18 cellular contexts compared by ENCODE assay signal in the genomic region with DNA sequence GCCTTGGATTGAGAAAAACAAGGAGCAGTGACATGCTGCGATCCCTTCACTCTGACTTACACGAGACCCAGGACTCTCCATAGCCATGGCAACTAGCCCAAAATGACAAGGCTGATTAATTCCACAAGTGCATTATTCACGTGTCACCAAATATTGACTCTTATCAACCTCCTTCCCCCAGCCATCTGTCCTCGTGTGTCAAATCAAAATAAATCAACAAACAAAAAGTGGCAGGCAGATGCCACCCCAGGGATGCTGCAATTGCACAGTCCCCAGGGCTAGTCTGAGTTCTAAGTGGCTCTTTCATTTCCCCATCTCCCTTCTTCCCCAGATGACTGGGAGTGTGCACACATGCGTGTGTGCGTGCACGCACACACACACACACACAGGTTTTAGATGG.
DNase-seq lines count a peak whose midpoint lies in the region; ATAC-seq lines count a peak whose summit lies in the region.
"Had no signal": no experiment of that assay in that cellular context is flagged by ENCODE, and none has a peak within 500 bp of the region (broad histone marks: within the 10 kb centered on the region; RNA-seq: fewer than 3 reads in every experiment).

No MANE protein-coding gene starts in this region.

- intact Hi-C loops in head of caudate nucleus (cut with DNase I), result no loop called here

- peak; percentile 68 for DNase-seq in DMS79 treated with DMSO at 0.1 percent for 48 hours (lab: John Stamatoyannopoulos, UW)
- DNase-seq in NCI-H146 treated with DMSO at 0.1 percent for 48 hours (lab: John Stamatoyannopoulos, UW; ENCODE audit: unreplicated experiment), result peak; percentile 23
- DNase-seq in NCI-H524 (lab: John Stamatoyannopoulos, UW), result peak; percentile 100
- peak; percentile 34 for DNase-seq in cerebellum (ENCODE audit: low spot score)
- no peak for DNase-seq in globus pallidus (ENCODE audit: low spot score)
- DNase-seq in NCI-H1930 (lab: John Stamatoyannopoulos, UW), result no peak
- DNase-seq in head of caudate nucleus, result no peak
- DNase-seq: activated CD4-positive, alpha-beta T cell treated with anti-CD3 and anti-CD28 coated beads for 48 hours; activated naive CD8-positive, alpha-beta T cell treated with anti-CD3 and anti-CD28 coated beads, Interleukin-2, amount 50 U/mL, for 24 hours; activated T-cell treated with anti-CD3 and anti-CD28 coated beads, Interleukin-2, amount 50 U/mL, for 24 hours; central memory CD4-positive, alpha-beta T cell; foreskin melanocyte; GDM1; RPMI8226; stimulated activated CD4-positive, alpha-beta T cell treated with anti-CD3 and anti-CD28 coated beads, Interleukin-4, amount 100 ng/mL, for 4 hours; trophoblast cell had no signal

- ATAC-seq in HG02885 (IDR thresholded peaks at IDR 0.05; ENCODE audit: poor library complexity, unreplicated experiment), result no peak
- ATAC-seq: activated naive CD8-positive, alpha-beta T cell treated with anti-CD3 and anti-CD28 coated beads, Interleukin-2, amount 50 U/mL, for 24 hours; stimulated activated effector memory CD8-positive, alpha-beta T cell treated with anti-CD3 and anti-CD28 coated beads, Interleukin-12 subunit alpha, Interleukin-12 subunit beta, amount 100 ng/mL, for 72 hours had no signal

Comparison
In these comparisons a context has a peak if more than half of its experiments do, and no peak if none do; other contexts are left out.
1. DNase-seq: peak in DMS79 treated with DMSO at 0.1 percent for 48 hours (single experiment), NCI-H146 treated with DMSO at 0.1 percent for 48 hours (single experiment), NCI-H524 (2 of 2) and cerebellum (single experiment); none in globus pallidus (single experiment), NCI-H1930 (0 of 2) and head of caudate nucleus (0 of 42).